In genomic region chr14:68181395-68182326, GRCh38 we compare ENCODE assay signal across 10 cellular contexts.
DNase-seq lines count a peak whose midpoint lies in the region; ATAC-seq and TF ChIP-seq lines count a peak whose summit lies in the region.
"Had no signal": no experiment of that assay in that cellular context is flagged by ENCODE, and none has a peak within 500 bp of the region (broad histone marks: within the 10 kb centered on the region; RNA-seq: fewer than 3 reads in every experiment).

No MANE protein-coding gene starts in this region.

- CTCF ChIA-PET in RWPE1 (lab: Yijun Ruan, JAX): no interaction called here

- peak; percentile 24 for DNase-seq in RWPE1 (ENCODE audit: low spot score)
- peak; percentile 62 for DNase-seq in fibroblast of peridontal ligament (ENCODE audit: extremely low read depth)
- no peak for DNase-seq in stimulated activated naive CD8-positive, alpha-beta T cell treated with anti-CD3 and anti-CD28 coated beads, Interleukin-15, Interleukin-2, amounts not matched to agents 100 U/mL and 50 U/mL, for 24 hours
- DNase-seq in superior temporal gyrus (ENCODE audit: extremely low spot score): no peak
- DNase-seq in NCI-H1417 (lab: John Stamatoyannopoulos, UW): no peak
- DNase-seq: KG1, kidney had no signal

- ATAC-seq in GM21447 (IDR thresholded peaks at IDR 0.05; ENCODE audit: unreplicated experiment) (peak; percentile 56), GM21367 (IDR thresholded peaks at IDR 0.05; ENCODE audit: unreplicated experiment) (no peak), GM18858 (IDR thresholded peaks at IDR 0.05; ENCODE audit: unreplicated experiment) (no peak)
- peak; percentile 48 for ATAC-seq in stimulated activated naive CD8-positive, alpha-beta T cell treated with anti-CD3 and anti-CD28 coated beads, Interleukin-15, Interleukin-2, amounts not matched to agents 100 U/mL and 50 U/mL, for 24 hours

- no peak overlapping the region for H3K27ac ChIP-seq in RWPE1

- POLR2A ChIA-PET in RWPE1 (lab: Yijun Ruan, JAX; ENCODE audit: low non-redundant PET): no interaction called here

- TF ChIP-seq CTCF in RWPE1 (conservative IDR thresholded peaks at IDR 0.05; ENCODE audit: low read depth): no peak

Comparison
In these comparisons a context has a peak if more than half of its experiments do, and no peak if none do; other contexts are left out.
1. ATAC-seq: peak in GM21447 (single experiment) and stimulated activated naive CD8-positive, alpha-beta T cell treated with anti-CD3 and anti-CD28 coated beads, Interleukin-15, Interleukin-2, amounts not matched to agents 100 U/mL and 50 U/mL, for 24 hours (single experiment); none in GM21367 (single experiment) and GM18858 (single experiment).
2. DNase-seq: peak in RWPE1 (single experiment) and fibroblast of peridontal ligament (single experiment); none in stimulated activated naive CD8-positive, alpha-beta T cell treated with anti-CD3 and anti-CD28 coated beads, Interleukin-15, Interleukin-2, amounts not matched to agents 100 U/mL and 50 U/mL, for 24 hours (single experiment), superior temporal gyrus (single experiment) and NCI-H1417 (0 of 3).